ENCODE assay signal across 9 cellular contexts in the genomic region with DNA sequence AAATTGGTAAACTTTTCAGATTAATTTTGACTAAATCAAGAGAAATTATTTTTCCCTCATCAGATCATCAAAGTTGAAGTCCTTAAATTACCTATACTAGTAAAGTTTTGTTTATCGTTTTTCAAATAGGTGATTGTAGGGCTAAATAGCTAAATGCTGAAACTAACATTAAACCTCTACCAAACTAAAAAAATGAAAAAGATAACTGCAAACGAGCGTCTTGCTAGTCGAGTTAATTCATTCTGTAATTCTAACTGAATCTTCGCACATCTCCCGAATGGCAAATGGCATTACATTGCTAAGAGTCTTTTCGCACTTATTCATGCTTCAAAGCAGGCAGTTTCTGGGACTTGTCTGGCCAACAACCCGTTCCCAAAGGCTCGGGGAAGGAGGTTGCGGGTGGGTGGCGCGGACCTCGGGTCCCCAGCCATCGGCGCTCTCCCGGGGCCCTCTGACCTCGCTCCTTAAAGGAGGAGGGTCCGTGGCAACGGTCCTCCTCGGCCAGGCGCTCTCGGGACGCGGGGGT. TPM values are rescaled to one million over a fixed set of nuclear protein-coding genes. Genes with fewer than 3 reads are reported as not detected.
DNase-seq lines count a peak whose midpoint lies in the region; ATAC-seq, FAIRE-seq and TF ChIP-seq lines count a peak whose summit lies in the region.
"Had no signal": no experiment of that assay in that cellular context is flagged by ENCODE, and none has a peak within 500 bp of the region (broad histone marks: within the 10 kb centered on the region; RNA-seq: fewer than 3 reads in every experiment).

No MANE protein-coding gene starts in this region.

- peak overlapping the region; percentile 92 to 94 for H3K27ac ChIP-seq in A549
- peak overlapping the region in 1 of 2 donors; percentile 70 for H3K27ac ChIP-seq in left lung
- peak overlapping the region; percentile 63 to 74 for H3K27ac ChIP-seq in thoracic aorta

- H3K36me3 ChIP-seq in H7 (replicated peaks; ENCODE audit: control insufficient read depth, insufficient read depth, low read length) (no peaks in the 10 kb centered on the region), left lung (no peaks in the 10 kb centered on the region), thoracic aorta (no peaks in the 10 kb centered on the region)

- no peak for ATAC-seq in A549
- ATAC-seq in left lung: peak; percentile 27
- no peak for ATAC-seq in thoracic aorta (ENCODE audit: insufficient number of reproducible peaks, low FRiP score, low read depth)

- H3K9me3 ChIP-seq in A549 (no peaks in the 10 kb centered on the region), left lung (no peaks in the 10 kb centered on the region), thoracic aorta (no peaks in the 10 kb centered on the region)

- H3K4me2 ChIP-seq in A549: peak overlapping the region; percentile 87

- no peak for DNase-seq in A549 (ENCODE audit: low read depth in 1 of 2, low spot score in 1 of 2)
- DNase-seq in H7: peak; percentile 69
- peak; percentile 2 for DNase-seq in astrocyte of the cerebellum (ENCODE audit: low read depth)
- DNase-seq in left lung: no peak
- DNase-seq in thoracic aorta (ENCODE audit: low spot score): no peak
- DNase-seq in DMS114 treated with DMSO at 0.1 percent for 48 hours (lab: John Stamatoyannopoulos, UW; ENCODE audit: unreplicated experiment): no peak
- no peak for DNase-seq in effector CD8-positive, alpha-beta T cell (lab: John Stamatoyannopoulos, UW)
- no peak for DNase-seq in activated CD4-positive, CD25-positive, alpha-beta regulatory T cell treated with anti-CD3 and anti-CD28 coated beads, Interleukin-2, amount 50 U/mL, for 72 hours

- in situ Hi-C loops in astrocyte of the cerebellum (cut with HindIII; ENCODE audit: low sequenced_read_pairs): no loop called here

- TF ChIP-seq EP300 in A549 (IDR thresholded peaks at IDR 0.05): no peak

- H3K4me3 ChIP-seq in A549 (peak overlapping the region; percentile 94), H7 (ENCODE audit: insufficient read depth, low read depth, low read length) (peak overlapping the region; percentile 71), astrocyte of the cerebellum (ENCODE audit: low read depth, low read length) (peak overlapping the region; percentile 74), left lung (peak overlapping the region; percentile 64 to 65), thoracic aorta (peak overlapping the region; percentile 82)

- CTCF ChIA-PET in A549 (lab: Yijun Ruan, JAX): interaction anchor here (0.6 to 1.8 kb wide), 5 partner anchors 9 to 227 kb away, joined by 3 to 5 read pairs (median 4); no protein-coding TSS in a partner anchor

- WGBS in A549 (ENCODE audit: missing lambda C conversion rate): 33% methylated on average over 10 of the region's 24 CpGs

- POLR2A ChIA-PET in A549 (lab: Yijun Ruan, JAX): no interaction called here

- TF ChIP-seq POLR2A in A549 (IDR thresholded peaks at IDR 0.05; ENCODE audit: low read length): no peak

- no peak for TF ChIP-seq CTCF in A549 (IDR thresholded peaks at IDR 0.05)
- TF ChIP-seq CTCF in astrocyte of the cerebellum (IDR thresholded peaks at IDR 0.05; ENCODE audit: low read depth, low read length, missing control alignments): no peak
- no peak for TF ChIP-seq CTCF in left lung (IDR thresholded peaks at IDR 0.05)
- no peak for TF ChIP-seq CTCF in thoracic aorta (IDR thresholded peaks at IDR 0.05)

- no peak for FAIRE-seq in A549 (lab: Jason Lieb, UNC)
- FAIRE-seq: endometrium had no signal

- H3K27me3 ChIP-seq in H7 (ENCODE audit: control insufficient read depth, insufficient read depth, low read length): peaks cover 35% of the 10 kb centered on the region
- peaks cover 14 to 63% of the 10 kb centered on the region in 2 donors for H3K27me3 ChIP-seq in left lung
- H3K27me3 ChIP-seq in thoracic aorta (replicated peaks; ENCODE audit: insufficient read depth): no peaks in the 10 kb centered on the region

- intact Hi-C loops in left lung (cut with DNase I): no loop called here

- peaks cover 18% of the 10 kb centered on the region; the same call in 1 of the 3 replicates for H3K4me1 ChIP-seq in A549
- H3K4me1 ChIP-seq in left lung: peaks cover 6 to 12% of the 10 kb centered on the region in 2 donors
- H3K4me1 ChIP-seq in thoracic aorta (ENCODE audit: control insufficient read depth in 1 of 2, low read depth in 2 of 2): no peaks in the 10 kb centered on the region

- no peak for TF ChIP-seq RAD21 in A549 (conservative IDR thresholded peaks at IDR 0.05 in 1 of 2, IDR thresholded peaks at IDR 0.05 in 1 of 2)

TF ChIP-seq in A549, 52 proteins besides CTCF, POLR2A, EP300 and RAD21:
- TF ChIP-seq, protein P1, sequence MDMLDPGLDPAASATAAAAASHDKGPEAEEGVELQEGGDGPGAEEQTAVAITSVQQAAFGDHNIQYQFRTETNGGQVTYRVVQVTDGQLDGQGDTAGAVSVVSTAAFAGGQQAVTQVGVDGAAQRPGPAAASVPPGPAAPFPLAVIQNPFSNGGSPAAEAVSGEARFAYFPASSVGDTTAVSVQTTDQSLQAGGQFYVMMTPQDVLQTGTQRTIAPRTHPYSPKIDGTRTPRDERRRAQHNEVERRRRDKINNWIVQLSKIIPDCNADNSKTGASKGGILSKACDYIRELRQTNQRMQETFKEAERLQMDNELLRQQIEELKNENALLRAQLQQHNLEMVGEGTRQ (IDR thresholded peaks at IDR 0.05): no peak

RNA-seq across cellular contexts. Expression of a gene that starts 43.8 kb away (rescaled TPM):
- polyA plus RNA-seq in A549 (2011; rRNA removed): 54.9 and 55.9 TPM in 2 replicates
- polyA plus RNA-seq in A549 (2012; cell fraction: cytosol; rRNA removed): 13.6 and 14.6 TPM in 2 replicates
- polyA plus RNA-seq in A549 (2012; cell fraction: nucleus; rRNA removed): 3.5 and 6.0 TPM in 2 replicates
- 19.7 to 21.9 TPM (median 19.9 TPM) in 3 replicates for polyA plus RNA-seq in A549 (2017; fragmentation: RNase III; extraction: RNeasy Plus Mini Kit Qiagen cat#74134 plus additional on column Dnase treatment)
- 9.1 and 9.3 TPM in 2 replicates for polyA minus RNA-seq in A549 (2011; rRNA and poly(A)+ RNA removed)
- 1.1 and 2.6 TPM in 2 replicates for total RNA-seq in H7 (2014; rRNA removed; shearing (Covaris generic))
- under 1 TPM; 0.41 to 0.71 TPM for total RNA-seq in left lung
- not detected for total RNA-seq in thoracic aorta

Comparison
In these comparisons a context has a peak if more than half of its experiments do, and no peak if none do; other contexts are left out.
1. DNase-seq: peak in H7 (single experiment) and astrocyte of the cerebellum (single experiment); none in A549 (0 of 2), left lung (0 of 2), thoracic aorta (single experiment), DMS114 treated with DMSO at 0.1 percent for 48 hours (single experiment), effector CD8-positive, alpha-beta T cell (single experiment) and activated CD4-positive, CD25-positive, alpha-beta regulatory T cell treated with anti-CD3 and anti-CD28 coated beads, Interleukin-2, amount 50 U/mL, for 72 hours (single experiment).
2. Peak in every context shown above with its lines, with median percentiles within 50 percentile points of each other: H3K4me3 ChIP-seq.